Comparison of ENCODE assay signal across 1 cellular context in genomic region chr3:53891500-53892334, GRCh38.
TF ChIP-seq lines count a peak whose summit lies in the region.

Gene SELENOK (minus strand): TSS chr3:53891859.

TF ChIP-seq in K562, 482 proteins besides CTCF, POLR2A, EP300 and RAD21 (continued from another document and continues in another):
- peak; percentile 72; the same call in 1 of the 2 replicates for TF ChIP-seq TFAP4 (CRISPR knock-in tag; IDR thresholded peaks at IDR 0.05; ENCODE audit: borderline replicate concordance)
- 0 out of 2 replicates have a peak, but pooled peaks have one; percentile 43 for TF ChIP-seq NFRKB (IDR thresholded peaks at IDR 0.05; ENCODE audit: low read depth)
- peak; percentile 79 for TF ChIP-seq POLR2AphosphoS5 (IDR thresholded peaks at IDR 0.05; ENCODE audit: control insufficient read depth, insufficient read depth, low read depth, low read length)
- 0 out of 2 replicates have a peak, but pooled peaks have one; percentile 9 for TF ChIP-seq JUN (IDR thresholded peaks at IDR 0.05; ENCODE audit: borderline replicate concordance, low read depth, low read length)
- no peak for TF ChIP-seq JUN (CRISPR knock-in tag; IDR thresholded peaks at IDR 0.05; ENCODE audit: borderline replicate concordance)
- 0 out of 2 replicates have a peak, but pooled peaks have one; percentile 11 for TF ChIP-seq BCOR (IDR thresholded peaks at IDR 0.05)
- TF ChIP-seq UBTF (IDR thresholded peaks at IDR 0.05; ENCODE audit: borderline replicate concordance in 1 of 2, low read depth in 2 of 2, low read length in 2 of 2), result peak in 1 of 2 experiments; percentile 50; a peak in 1 of 4 replicates
- TF ChIP-seq EGR1 (conservative IDR thresholded peaks at IDR 0.05), result peak; percentile 78
- TF ChIP-seq MAZ (CRISPR knock-in tag; conservative IDR thresholded peaks at IDR 0.05 in 1 of 2, IDR thresholded peaks at IDR 0.05 in 1 of 2), result peak; percentile 52 to 53; a peak in 3 of 4 replicates
- TF ChIP-seq SIN3A (IDR thresholded peaks at IDR 0.05; ENCODE audit: borderline replicate concordance in 2 of 2, control insufficient read depth in 1 of 2, low read depth in 2 of 2, low read length in 2 of 2), result peak in 1 of 2 experiments; percentile 38; a peak in 1 of 4 replicates
- TF ChIP-seq RBM22 (IDR thresholded peaks at IDR 0.05; ENCODE audit: low read depth, low read length, poor library complexity, severe bottlenecking), result no peak
- TF ChIP-seq ZBTB12 (CRISPR knock-in tag; IDR thresholded peaks at IDR 0.05), result peak; percentile 93
- TF ChIP-seq TFE3 (CRISPR knock-in tag; IDR thresholded peaks at IDR 0.05), result no peak
- TF ChIP-seq NFIC (IDR thresholded peaks at IDR 0.05), result 0 out of 2 replicates have a peak, but pooled peaks have one; percentile 23
- TF ChIP-seq MYBL2 (IDR thresholded peaks at IDR 0.05; ENCODE audit: low read depth), result peak; percentile 56; the same call in 1 of the 2 replicates
- TF ChIP-seq MYBL2 (CRISPR knock-in tag; IDR thresholded peaks at IDR 0.05; ENCODE audit: borderline replicate concordance), result no peak
- TF ChIP-seq L3MBTL2 (IDR thresholded peaks at IDR 0.05), result peak; percentile 36; the same call in 1 of the 2 replicates
- peak; percentile 70 for TF ChIP-seq E2F8 (IDR thresholded peaks at IDR 0.05; ENCODE audit: low read depth, partially characterized antibody)
- TF ChIP-seq PRPF4 (IDR thresholded peaks at IDR 0.05; ENCODE audit: insufficient read depth, low read depth, low read length, poor library complexity, severe bottlenecking), result no peak
- TF ChIP-seq PHF8 (IDR thresholded peaks at IDR 0.05; ENCODE audit: borderline replicate concordance, low read length), result peak; percentile 88; the same call in 1 of the 2 replicates
- TF ChIP-seq GABPA (tag; conservative IDR thresholded peaks at IDR 0.05; ENCODE audit: low read depth), result peak; percentile 94
- TF ChIP-seq PHF20 (IDR thresholded peaks at IDR 0.05; ENCODE audit: partially characterized antibody), result peak; percentile 83
- TF ChIP-seq ZNF583 (CRISPR knock-in tag; IDR thresholded peaks at IDR 0.05), result no peak
- peak; percentile 49; the same call in 1 of the 2 replicates for TF ChIP-seq FOXM1 (IDR thresholded peaks at IDR 0.05; ENCODE audit: low read depth)
- TF ChIP-seq FOXM1 (CRISPR knock-in tag; IDR thresholded peaks at IDR 0.05; ENCODE audit: low read depth), result no peak
- no peak for TF ChIP-seq DNMT1 (IDR thresholded peaks at IDR 0.05)
- TF ChIP-seq NFE2 (IDR thresholded peaks at IDR 0.05; ENCODE audit: low read depth), result peak; percentile 74
- TF ChIP-seq PBX2 (CRISPR knock-in tag; IDR thresholded peaks at IDR 0.05; ENCODE audit: low read depth), result no peak
- TF ChIP-seq PBX2 (tag; conservative IDR thresholded peaks at IDR 0.05; ENCODE audit: low read depth), result peak; percentile 37; the same call in 1 of the 2 replicates
- no peak for TF ChIP-seq GABPB2 (CRISPR knock-in tag; conservative IDR thresholded peaks at IDR 0.05)
- TF ChIP-seq ZKSCAN1 (IDR thresholded peaks at IDR 0.05; ENCODE audit: low read depth, low read length), result 0 out of 2 replicates have a peak, but pooled peaks have one; percentile 17
- TF ChIP-seq CSDE1 (IDR thresholded peaks at IDR 0.05), result peak in 1 of 2 experiments; percentile 60; a peak in 2 of 4 replicates
- TF ChIP-seq MTA3 (IDR thresholded peaks at IDR 0.05; ENCODE audit: borderline replicate concordance), result peak; percentile 69; the same call in 1 of the 2 replicates
- peak; percentile 72 for TF ChIP-seq ZFX (CRISPR knock-in tag; IDR thresholded peaks at IDR 0.05)
- no peak for TF ChIP-seq FOXJ3 (CRISPR knock-in tag; IDR thresholded peaks at IDR 0.05)
- peak; percentile 67 for TF ChIP-seq TAF9B (IDR thresholded peaks at IDR 0.05; ENCODE audit: partially characterized antibody)
- TF ChIP-seq TBL1XR1 (IDR thresholded peaks at IDR 0.05; ENCODE audit: low read length in 2 of 2), result peak in 1 of 2 experiments; percentile 70; a peak in 2 of 4 replicates
- TF ChIP-seq STAT5A (IDR thresholded peaks at IDR 0.05; ENCODE audit: borderline replicate concordance, low read length), result no peak
- peak; percentile 77 for TF ChIP-seq VEZF1 (CRISPR knock-in tag; IDR thresholded peaks at IDR 0.05)
- TF ChIP-seq MAFK (IDR thresholded peaks at IDR 0.05; ENCODE audit: low read length), result peak; percentile 85
- TF ChIP-seq E2F3 (CRISPR knock-in tag; IDR thresholded peaks at IDR 0.05), result no peak
- TF ChIP-seq MNT (conservative IDR thresholded peaks at IDR 0.05), result peak; percentile 60 to 70; a peak in 3 of 4 replicates
- no peak for TF ChIP-seq NR2C2 (CRISPR knock-in tag; IDR thresholded peaks at IDR 0.05)
- peak; percentile 56; the same call in 1 of the 2 replicates for TF ChIP-seq NR2C2 (tag; IDR thresholded peaks at IDR 0.05)
- TF ChIP-seq YY1 (IDR thresholded peaks at IDR 0.05; ENCODE audit: borderline replicate concordance in 1 of 3, control insufficient read depth in 1 of 3, extremely low read depth in 1 of 3, insufficient read depth in 3 of 3, insufficient read length in 1 of 3, insufficient replicate concordance in 2 of 3, low read depth in 1 of 3, low read length in 2 of 3), result peak in 1 of 3 experiments; percentile 46
